In the genomic region with DNA sequence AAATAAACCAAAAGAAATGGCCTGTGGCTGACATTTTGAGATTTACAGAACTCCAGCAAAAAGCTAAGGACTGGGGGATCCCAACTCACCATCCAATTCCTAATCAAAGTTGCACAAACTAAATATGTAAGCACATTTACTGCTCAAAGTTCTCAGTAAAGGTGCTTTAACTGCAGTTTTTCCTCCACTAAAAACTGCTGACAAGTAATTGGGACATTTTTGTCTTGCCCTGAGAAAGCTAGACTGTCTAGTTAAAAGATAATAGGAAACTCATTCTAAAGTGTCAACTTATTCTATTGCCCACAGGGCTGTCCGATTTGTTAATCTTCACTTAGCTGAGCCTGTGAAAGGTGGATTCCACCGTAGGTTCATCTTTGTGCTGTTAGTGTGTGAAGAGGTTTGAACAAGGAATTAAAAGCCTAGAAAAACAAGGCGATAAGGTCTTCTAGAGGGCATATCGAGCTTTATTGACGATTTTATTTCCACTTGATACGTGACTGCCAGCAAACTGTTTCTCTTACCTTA, we compare ENCODE assay signal across 9 cellular contexts. TPM values are rescaled to one million over a fixed set of nuclear protein-coding genes. Genes with fewer than 3 reads are reported as not detected.
DNase-seq lines count a peak whose midpoint lies in the region; ATAC-seq and TF ChIP-seq lines count a peak whose summit lies in the region.
"Had no signal": no experiment of that assay in that cellular context is flagged by ENCODE, and none has a peak within 500 bp of the region (broad histone marks: within the 10 kb centered on the region; RNA-seq: fewer than 3 reads in every experiment).

No MANE protein-coding gene starts in this region.

- H3K27ac ChIP-seq in cardiac muscle cell = no peak overlapping the region
- H3K27ac ChIP-seq: C4-2B had no signal

- H3K36me3 Mint-ChIP-seq in MCF 10A (ENCODE audit: insufficient read depth, unreplicated experiment) = no peaks in the 10 kb centered on the region
- H3K36me3 Mint-ChIP-seq in mesothelial cell of epicardium = no peaks in the 10 kb centered on the region
- no peaks in the 10 kb centered on the region for H3K36me3 Mint-ChIP-seq in type B pancreatic cell

- H3K4me3 Mint-ChIP-seq in MCF 10A (ENCODE audit: unreplicated experiment) = peak overlapping the region; percentile 75
- peak overlapping the region; percentile 75 for H3K4me3 Mint-ChIP-seq in mesothelial cell of epicardium
- peak overlapping the region; percentile 85 for H3K4me3 Mint-ChIP-seq in type B pancreatic cell

- H3K9me3 ChIP-seq in cardiac muscle cell (ENCODE audit: low read depth) = no peaks in the 10 kb centered on the region

- H3K27me3 ChIP-seq in cardiac muscle cell = peaks cover 61% of the 10 kb centered on the region

- no peaks in the 10 kb centered on the region for H3K4me1 ChIP-seq in cardiac muscle cell (ENCODE audit: low read depth)

- CTCF ChIA-PET in MCF 10A (lab: Yijun Ruan, JAX) = interaction anchor here (0.7 to 1.4 kb wide), 7 partner anchors 8 to 884 kb away, joined by 3 to 5 read pairs (median 4); no protein-coding TSS in a partner anchor

- no peaks in the 10 kb centered on the region for H3K36me3 ChIP-seq in cardiac muscle cell

- ATAC-seq in GM21447 (IDR thresholded peaks at IDR 0.05; ENCODE audit: unreplicated experiment) = no peak
- ATAC-seq in GM18873 (IDR thresholded peaks at IDR 0.05; ENCODE audit: low FRiP score, unreplicated experiment) = no peak
- ATAC-seq in GM21825 (IDR thresholded peaks at IDR 0.05; ENCODE audit: unreplicated experiment) = no peak

- POLR2A ChIA-PET in MCF 10A (lab: Yijun Ruan, JAX) = interaction anchor here (1.2 to 2.2 kb wide), 4 partner anchors 9 to 90 kb away, joined by 3 to 7 read pairs (median 6); no protein-coding TSS in a partner anchor

- DNase-seq in cardiac muscle cell (ENCODE audit: low read depth in 1 of 2, low spot score in 1 of 2) = no peak
- no peak for DNase-seq in cardiac septum (ENCODE audit: low spot score)
- no peak for DNase-seq in MCF 10A (ENCODE audit: unreplicated experiment)
- DNase-seq in mesothelial cell of epicardium (ENCODE audit: low spot score in 2 of 2, unreplicated experiment in 2 of 2) = no peak
- no peak for DNase-seq in type B pancreatic cell (ENCODE audit: extremely low spot score, unreplicated experiment)

- no peak overlapping the region for H3K27ac Mint-ChIP-seq in MCF 10A (ENCODE audit: low read depth, unreplicated experiment)
- no peak overlapping the region for H3K27ac Mint-ChIP-seq in mesothelial cell of epicardium
- H3K27ac Mint-ChIP-seq in type B pancreatic cell = peak overlapping the region; percentile 76

- TF ChIP-seq CTCF in cardiac muscle cell (IDR thresholded peaks at IDR 0.05; ENCODE audit: low read depth, low read length) = no peak
- TF ChIP-seq CTCF in MCF 10A (IDR thresholded peaks at IDR 0.05; ENCODE audit: unreplicated experiment) = no peak
- no peak for TF ChIP-seq CTCF in mesothelial cell of epicardium (IDR thresholded peaks at IDR 0.05; ENCODE audit: unreplicated experiment)
- no peak for TF ChIP-seq CTCF in type B pancreatic cell (conservative IDR thresholded peaks at IDR 0.05)

- H3K9me3 Mint-ChIP-seq in MCF 10A (ENCODE audit: unreplicated experiment) = no peaks in the 10 kb centered on the region
- H3K9me3 Mint-ChIP-seq in mesothelial cell of epicardium = no peaks in the 10 kb centered on the region
- no peaks in the 10 kb centered on the region for H3K9me3 Mint-ChIP-seq in type B pancreatic cell

- peak overlapping the region; percentile 73 for H3K4me3 ChIP-seq in cardiac muscle cell

- H3K4me1 Mint-ChIP-seq in MCF 10A (ENCODE audit: insufficient read depth, unreplicated experiment) (no peaks in the 10 kb centered on the region), mesothelial cell of epicardium (peaks cover 5% of the 10 kb centered on the region), type B pancreatic cell (ENCODE audit: unreplicated experiment) (no peaks in the 10 kb centered on the region)

- intact Hi-C loops in cardiac septum (cut with DNase I) = no loop called here
- intact Hi-C loops in MCF 10A (cut with micrococcal nuclease) = loop anchor here (5.0 kb wide), 1 partner anchor 87 kb away; no protein-coding TSS in a partner anchor

- H3K27me3 Mint-ChIP-seq in MCF 10A (ENCODE audit: insufficient read depth, unreplicated experiment) (no peaks in the 10 kb centered on the region), mesothelial cell of epicardium (ENCODE audit: low read depth) (peaks cover 25% of the 10 kb centered on the region), type B pancreatic cell (peaks cover 30% of the 10 kb centered on the region)

- BruUV-seq in MCF 10A (replicated peaks; lab: Mats Ljungman, UMichigan) = TSS peak; percentile 44

RNA-seq across cellular contexts. Expression of a gene that starts 1.0 kb away (rescaled TPM):
- total RNA-seq in cardiac muscle cell (0.04 TPM in 1 of 2 replicates, not detected in the other), cardiac septum (2.4 TPM), MCF 10A (2022) (5.2 and 5.7 TPM in 2 replicates), mesothelial cell of epicardium (8.8 to 10.0 TPM (median 8.9 TPM) in 3 replicates), type B pancreatic cell (ENCODE audit: low replicate concordance) (5.1 and 18.6 TPM in 2 replicates)
- polyA plus RNA-seq in cardiac muscle cell = 0.11 and 2.0 TPM in 2 replicates

RNA-seq across cellular contexts. Expression of a gene that starts 36.8 kb away (rescaled TPM):
- total RNA-seq in cardiac muscle cell = 37.1 and 43.4 TPM in 2 replicates
- polyA plus RNA-seq in cardiac muscle cell = 69.0 and 87.9 TPM in 2 replicates
- 15.5 TPM for total RNA-seq in cardiac septum
- total RNA-seq in MCF 10A (2022) = 41.2 and 43.1 TPM in 2 replicates
- 35.4 to 38.0 TPM (median 37.4 TPM) in 3 replicates for total RNA-seq in mesothelial cell of epicardium
- 22.7 and 29.2 TPM in 2 replicates for total RNA-seq in type B pancreatic cell (ENCODE audit: low replicate concordance)
